ENCODE assay signal across 9 cellular contexts in genomic region chr5:143177263-143177994, GRCh38.
DNase-seq lines count a peak whose midpoint lies in the region; ATAC-seq and TF ChIP-seq lines count a peak whose summit lies in the region.
"Had no signal": no experiment of that assay in that cellular context is flagged by ENCODE, and none has a peak within 500 bp of the region (broad histone marks: within the 10 kb centered on the region; RNA-seq: fewer than 3 reads in every experiment).

No MANE protein-coding gene starts in this region.

- DNase-seq in GM04503 (ENCODE audit: low read depth) (peak; percentile 77), NCI-H345 treated with DMSO at 0.1 percent for 48 hours (lab: John Stamatoyannopoulos, UW; ENCODE audit: unreplicated experiment) (peak; percentile 99), dorsolateral prefrontal cortex (peak in 7 of 10 donors; percentile 45 to 70 (median 60)), renal cortical epithelial cell (ENCODE audit: low read depth) (peak; percentile 99)
- DNase-seq: T-helper 17 cell had no signal

- no peak overlapping the region for H3K4me3 ChIP-seq in dorsolateral prefrontal cortex

- peak overlapping the region in 37 of 59 donors; percentile 2 to 72 (median 49) for H3K27ac ChIP-seq in dorsolateral prefrontal cortex

- no peaks in the 10 kb centered on the region for H3K27me3 ChIP-seq in dorsolateral prefrontal cortex

- intact Hi-C loops in dorsolateral prefrontal cortex (cut with DNase I) = loop anchor here in 1 of 2 donors (10.0 kb wide), 1 partner anchor 1207 kb away; no protein-coding TSS in a partner anchor

- no peak for TF ChIP-seq CTCF in dorsolateral prefrontal cortex (IDR thresholded peaks at IDR 0.05 in 54 of 56, conservative IDR thresholded peaks at IDR 0.05 in 2 of 56; ENCODE audit: low read depth in 1 of 56, partially characterized antibody in 56 of 56)

- no peak for ATAC-seq in GM18873 (IDR thresholded peaks at IDR 0.05; ENCODE audit: low FRiP score, unreplicated experiment)
- no peak for ATAC-seq in HG03442 (IDR thresholded peaks at IDR 0.05; ENCODE audit: unreplicated experiment)
- no peak for ATAC-seq in GM21576 (IDR thresholded peaks at IDR 0.05; ENCODE audit: unreplicated experiment)
- no peak for ATAC-seq in HG03565 (IDR thresholded peaks at IDR 0.05; ENCODE audit: unreplicated experiment)
- ATAC-seq: T-helper 17 cell had no signal
